Comparison of ENCODE assay signal across 8 cellular contexts in genomic region chr11:8814209-8814922, GRCh38.
DNase-seq lines count a peak whose midpoint lies in the region; ATAC-seq, FAIRE-seq and TF ChIP-seq lines count a peak whose summit lies in the region.

No MANE protein-coding gene starts in this region.

- H3K4me3 ChIP-seq in H1 (ENCODE audit: extremely low read depth in 1 of 4, insufficient read depth in 2 of 4, low read depth in 3 of 4, low read length in 4 of 4), result no peak overlapping the region

- no peak overlapping the region for H3K56ac ChIP-seq in H1 (replicated peaks; ENCODE audit: insufficient read length, low read depth, low read length)

- no peak overlapping the region for H3K9ac ChIP-seq in H1 (replicated peaks in 1 of 4; ENCODE audit: extremely low read depth in 1 of 4, low read depth in 3 of 4, low read length in 3 of 4)

- peak; percentile 24 for FAIRE-seq in GM12892 (lab: Jason Lieb, UNC)
- no peak for FAIRE-seq in H1 (lab: Jason Lieb, UNC)

- no peak for TF ChIP-seq POLR2A in GM12892 (IDR thresholded peaks at IDR 0.05; ENCODE audit: low read depth, low read length)
- TF ChIP-seq POLR2A in H1 (IDR thresholded peaks at IDR 0.05; ENCODE audit: control extremely low read depth in 1 of 2, low read depth in 2 of 2, low read length in 2 of 2), result no peak

- 0 out of 2 replicates have a peak overlapping the region, but pooled peaks have one; percentile 33 for H2BK12ac ChIP-seq in H1 (ENCODE audit: low read depth, low read length)

- peaks cover 7% of the 10 kb centered on the region for H3K23me2 ChIP-seq in H1 (ENCODE audit: low read depth, low read length)

- H3K14ac ChIP-seq in H1 (ENCODE audit: insufficient read length), result peak overlapping the region; percentile 8

- no peaks in the 10 kb centered on the region for H3K9me3 ChIP-seq in H1 (ENCODE audit: insufficient read depth in 2 of 2, low read depth in 1 of 2, low read length in 1 of 2)

- no peak overlapping the region for H3K27ac ChIP-seq in H1 (ENCODE audit: low read depth, low read length)

- H4K8ac ChIP-seq in H1 (ENCODE audit: extremely low read depth, insufficient read depth, low read length), result no peak overlapping the region

- H2BK20ac ChIP-seq in H1 (ENCODE audit: low read length), result peak overlapping the region; percentile 38; the same call in 1 of the 2 replicates

- peaks cover 14% of the 10 kb centered on the region for H3K27me3 Mint-ChIP-seq in activated T-cell treated with anti-CD3 and anti-CD28 coated beads, Interleukin-2, amount 50 U/mL, for 4 hours (ENCODE audit: low read depth)

- no peaks in the 10 kb centered on the region for H3K79me1 ChIP-seq in H1 (ENCODE audit: low read depth, low read length)

- no peak overlapping the region for H3K4me3 Mint-ChIP-seq in activated T-cell treated with anti-CD3 and anti-CD28 coated beads, Interleukin-2, amount 50 U/mL, for 4 hours

- peaks cover 4% of the 10 kb centered on the region for H3K4me1 Mint-ChIP-seq in activated T-cell treated with anti-CD3 and anti-CD28 coated beads, Interleukin-2, amount 50 U/mL, for 4 hours (ENCODE audit: low read depth)

- H2BK15ac ChIP-seq in H1 (ENCODE audit: low read length), result no peak overlapping the region

- no peak overlapping the region for H4K5ac ChIP-seq in H1 (ENCODE audit: insufficient read length, low read depth, low read length)

- DNase-seq in GM12892 (ENCODE audit: insufficient read length) (no peak), M059J (ENCODE audit: low read depth) (peak; percentile 97), H1 (ENCODE audit: low read depth in 1 of 2, low spot score in 2 of 2) (no peak), renal cortical epithelial cell (ENCODE audit: low read depth) (peak; percentile 91), 8988T (no peak), putamen (ENCODE audit: low spot score) (no peak)
- no peak for DNase-seq in stimulated activated CD4-positive, alpha-beta T cell treated with anti-CD3 and anti-CD28 coated beads, Interleukin-12 subunit alpha, Interleukin-12 subunit beta, amount 100 ng/mL, for 4 hours
- DNase-seq in activated T-cell treated with anti-CD3 and anti-CD28 coated beads, Interleukin-2, amount 50 U/mL, for 4 hours, result no peak

- H3K36me3 Mint-ChIP-seq in activated T-cell treated with anti-CD3 and anti-CD28 coated beads, Interleukin-2, amount 50 U/mL, for 4 hours (ENCODE audit: insufficient read depth), result no peaks in the 10 kb centered on the region

- WGBS in H1 (ENCODE audit: extremely low coverage in 1 of 2, insufficient coverage in 1 of 2, insufficient read length in 1 of 2, insufficient replicate concordance in 2 of 2, low coverage in 1 of 2, low lambda C conversion rate in 2 of 2, missing lambda C conversion rate in 1 of 2), 2 experiments, result 81% methylated on average over 4 of the region's 4 CpGs; no CpG with 5 or more reads in 1 of the 2 experiments

- H3K18ac ChIP-seq in H1 (ENCODE audit: extremely low read depth, low read length), result peak overlapping the region; percentile 38; the same call in 1 of the 2 replicates

- no peak for TF ChIP-seq RAD21 in H1 (IDR thresholded peaks at IDR 0.05 in 1 of 2, conservative IDR thresholded peaks at IDR 0.05 in 1 of 2; ENCODE audit: low read depth in 2 of 2, low read length in 2 of 2)

- H2BK5ac ChIP-seq in H1 (ENCODE audit: low read depth, low read length), result peak overlapping the region; percentile 69; the same call in 1 of the 2 replicates

- ATAC-seq in activated T-cell treated with anti-CD3 and anti-CD28 coated beads, Interleukin-2, amount 50 U/mL, for 4 hours, result no peak

- no peaks in the 10 kb centered on the region for H3K79me2 ChIP-seq in H1 (ENCODE audit: control insufficient read depth in 1 of 2, insufficient read depth in 2 of 2, low read length in 2 of 2)

- H3K4me2 ChIP-seq in H1 (ENCODE audit: insufficient read depth in 1 of 2, low read depth in 2 of 2, low read length in 2 of 2), result no peak overlapping the region

- no peaks in the 10 kb centered on the region for H4K20me1 ChIP-seq in H1 (replicated peaks in 1 of 2; ENCODE audit: control insufficient read depth in 1 of 2, insufficient read depth in 2 of 2, low read length in 2 of 2)

- POLR2A ChIA-PET in H1 (lab: Charles Lee; ENCODE audit: partially characterized antibody), result interaction anchor here (0.6 to 5.0 kb wide), 5 partner anchors 35 to 131 kb away, joined by 3 to 18 read pairs (median 10); partner anchors contain the start of genes RPL27A and TRIM66

- H2AFZ ChIP-seq in H1 (ENCODE audit: low read length), result no peak overlapping the region

- no peak overlapping the region for H3K23ac ChIP-seq in H1 (ENCODE audit: insufficient read length)

- H3K9me3 Mint-ChIP-seq in activated T-cell treated with anti-CD3 and anti-CD28 coated beads, Interleukin-2, amount 50 U/mL, for 4 hours, result no peaks in the 10 kb centered on the region

- TF ChIP-seq EP300 in H1 (IDR thresholded peaks at IDR 0.05; ENCODE audit: borderline replicate concordance in 1 of 2, low read depth in 2 of 2, low read length in 2 of 2), result no peak

- H2AK5ac ChIP-seq in H1 (ENCODE audit: low read depth, low read length), result no peak overlapping the region

- H4K91ac ChIP-seq in H1 (replicated peaks; ENCODE audit: insufficient read length, low read length), result no peak overlapping the region

- no peaks in the 10 kb centered on the region for H3K27me3 ChIP-seq in H1 (replicated peaks in 1 of 4; ENCODE audit: control insufficient read depth in 3 of 4, extremely low read depth in 1 of 4, insufficient read depth in 3 of 4, low read length in 3 of 4)

- no peak for TF ChIP-seq CTCF in H1 (IDR thresholded peaks at IDR 0.05; ENCODE audit: control extremely low read depth in 1 of 3, insufficient read depth in 1 of 3, low read depth in 1 of 3, low read length in 3 of 3)

- peak overlapping the region; percentile 22 for H3K4ac ChIP-seq in H1 (replicated peaks; ENCODE audit: insufficient read length, low read depth, low read length)

- peaks cover 12 to 26% (median 22%) of the 10 kb centered on the region in 4 experiments; a peak in 6 of 7 replicates for H3K4me1 ChIP-seq in H1 (replicated peaks in 1 of 4; ENCODE audit: control insufficient read depth in 3 of 4, insufficient read depth in 4 of 4, low read length in 3 of 4)

- H3K36me3 ChIP-seq in H1 (ENCODE audit: control insufficient read depth in 2 of 4, insufficient read depth in 4 of 4, low read length in 3 of 4), result no peaks in the 10 kb centered on the region

- CTCF ChIA-PET in H1 (lab: Charles Lee; ENCODE audit: partially characterized antibody), result interaction anchor here (0.6 to 5.9 kb wide), 30 partner anchors 10 to 157 kb away, joined by 3 to 28 read pairs (median 4); no protein-coding TSS in a partner anchor

- peak overlapping the region; percentile 51 for H2BK120ac ChIP-seq in H1 (replicated peaks; ENCODE audit: low read depth, low read length)

TF ChIP-seq in H1, 55 proteins besides CTCF, POLR2A, EP300 and RAD21:
- TF ChIP-seq KDM5A (IDR thresholded peaks at IDR 0.05; ENCODE audit: low read length) (no peak), EGR1 (IDR thresholded peaks at IDR 0.05; ENCODE audit: borderline replicate concordance, low read depth, low read length) (no peak), RBBP5 (IDR thresholded peaks at IDR 0.05; ENCODE audit: borderline replicate concordance, low read depth, low read length) (no peak), FOSL1 (IDR thresholded peaks at IDR 0.05; ENCODE audit: insufficient read depth, low read depth, low read length) (no peak), POLR2AphosphoS5 (IDR thresholded peaks at IDR 0.05; ENCODE audit: low read depth, low read length) (no peak), ASH2L (IDR thresholded peaks at IDR 0.05; ENCODE audit: low read length) (no peak), TAF7 (optimal IDR thresholded peaks at IDR 0.05; ENCODE audit: borderline replicate concordance, low read depth, low read length) (no peak), POU5F1 (IDR thresholded peaks at IDR 0.05; ENCODE audit: low read depth, low read length) (no peak), CHD2 (IDR thresholded peaks at IDR 0.05; ENCODE audit: low read length) (no peak), RXRA (IDR thresholded peaks at IDR 0.05; ENCODE audit: insufficient read depth, low read depth, low read length) (no peak), GTF2F1 (IDR thresholded peaks at IDR 0.05; ENCODE audit: borderline replicate concordance, low read depth, low read length) (no peak), BRCA1 (IDR thresholded peaks at IDR 0.05; ENCODE audit: low read depth, low read length) (no peak), SP1 (IDR thresholded peaks at IDR 0.05; ENCODE audit: low read depth, low read length) (no peak), CBX8 (IDR thresholded peaks at IDR 0.05; ENCODE audit: borderline replicate concordance, low read depth, low read length) (no peak), BACH1 (IDR thresholded peaks at IDR 0.05; ENCODE audit: low read length) (no peak), MAX (IDR thresholded peaks at IDR 0.05) (no peak), SIN3A (conservative IDR thresholded peaks at IDR 0.05 in 1 of 2, IDR thresholded peaks at IDR 0.05 in 1 of 2; ENCODE audit: low read depth in 1 of 2, low read length in 2 of 2) (no peak), GABPA (IDR thresholded peaks at IDR 0.05; ENCODE audit: borderline replicate concordance, insufficient read depth, low read length) (no peak), TEAD4 (IDR thresholded peaks at IDR 0.05; ENCODE audit: low read depth, low read length) (no peak), ZNF274 (IDR thresholded peaks at IDR 0.05; ENCODE audit: borderline replicate concordance, extremely low read depth, low read length) (no peak)

Comparison
In these comparisons a context has a peak if more than half of its experiments do, and no peak if none do; other contexts are left out.
1. DNase-seq: peak in M059J (single experiment) and renal cortical epithelial cell (single experiment); none in GM12892 (single experiment), H1 (0 of 2), stimulated activated CD4-positive, alpha-beta T cell treated with anti-CD3 and anti-CD28 coated beads, Interleukin-12 subunit alpha, Interleukin-12 subunit beta, amount 100 ng/mL, for 4 hours (single experiment), 8988T (single experiment), putamen (single experiment) and activated T-cell treated with anti-CD3 and anti-CD28 coated beads, Interleukin-2, amount 50 U/mL, for 4 hours (single experiment).